8 cellular contexts compared by ENCODE assay signal in genomic region chr13:87677334-87678234, GRCh38. TPM values are rescaled to one million over a fixed set of nuclear protein-coding genes. Genes with fewer than 3 reads are reported as not detected.
DNase-seq lines count a peak whose midpoint lies in the region; ATAC-seq and TF ChIP-seq lines count a peak whose summit lies in the region.

No MANE protein-coding gene starts in this region.

- H3K36me3 Mint-ChIP-seq in activated T-cell treated with anti-CD3 and anti-CD28 coated beads, Interleukin-2, amount 50 U/mL, for 24 hours (ENCODE audit: low read depth), result no peaks in the 10 kb centered on the region

- H3K9ac ChIP-seq in rectal smooth muscle tissue (ENCODE audit: low read length), result no peak overlapping the region

- H3K9me3 ChIP-seq in left ventricle myocardium inferior (replicated peaks), result no peaks in the 10 kb centered on the region

- peaks cover 4% of the 10 kb centered on the region for H3K9me3 Mint-ChIP-seq in activated T-cell treated with anti-CD3 and anti-CD28 coated beads, Interleukin-2, amount 50 U/mL, for 24 hours

- H3K36me3 ChIP-seq in left ventricle myocardium inferior, result no peaks in the 10 kb centered on the region
- no peaks in the 10 kb centered on the region for H3K36me3 ChIP-seq in rectal smooth muscle tissue (ENCODE audit: control insufficient read depth, insufficient read depth, low read length)

- H3K27me3 ChIP-seq in HL-60 (ENCODE audit: insufficient read depth, poor library complexity, severe bottlenecking) (peaks cover 58% of the 10 kb centered on the region), left ventricle myocardium inferior (ENCODE audit: low read depth) (peaks cover 67% of the 10 kb centered on the region), rectal smooth muscle tissue (ENCODE audit: control insufficient read depth, insufficient read depth, low read length) (peaks cover 20% of the 10 kb centered on the region)

- peaks cover 36% of the 10 kb centered on the region for H3K4me1 Mint-ChIP-seq in activated T-cell treated with anti-CD3 and anti-CD28 coated beads, Interleukin-2, amount 50 U/mL, for 24 hours (ENCODE audit: low read depth)

- H3K4me1 ChIP-seq in left ventricle myocardium inferior (peaks cover 31% of the 10 kb centered on the region), rectal smooth muscle tissue (ENCODE audit: control insufficient read depth, insufficient read depth, low read length) (peaks cover 5% of the 10 kb centered on the region)

- no peak for ATAC-seq in GM21576 (IDR thresholded peaks at IDR 0.05; ENCODE audit: unreplicated experiment)

- TF ChIP-seq CTCF in HL-60 (IDR thresholded peaks at IDR 0.05; ENCODE audit: insufficient read depth, low read length) (no peak), left ventricle myocardium inferior (IDR thresholded peaks at IDR 0.05; ENCODE audit: borderline replicate concordance) (no peak)

- H3K4me3 Mint-ChIP-seq in activated T-cell treated with anti-CD3 and anti-CD28 coated beads, Interleukin-2, amount 50 U/mL, for 24 hours, result peak overlapping the region; percentile 60

- intact Hi-C loops in left ventricle myocardium inferior (cut with micrococcal nuclease), result no loop called here

- H3K27ac ChIP-seq in HL-60 (replicated peaks) (no peak overlapping the region), left ventricle myocardium inferior (replicated peaks) (no peak overlapping the region), rectal smooth muscle tissue (ENCODE audit: low read depth, low read length) (no peak overlapping the region)

- DNase-seq in A172 (ENCODE audit: low spot score) (peak; percentile 18), HL-60 (ENCODE audit: low read depth in 1 of 2, low spot score in 1 of 2) (no peak), left ventricle myocardium inferior (no peak), cortex of kidney (lab: John Stamatoyannopoulos, UW) (no peak)
- DNase-seq in activated T-cell treated with anti-CD3 and anti-CD28 coated beads, Interleukin-2, amount 50 U/mL, for 24 hours, result peak; percentile 58
- no peak for DNase-seq in stimulated activated CD4-positive, alpha-beta T cell treated with anti-CD3 and anti-CD28 coated beads, Interleukin-2, amount 100 ng/mL, for 48 hours

- no peak overlapping the region for H3K27ac Mint-ChIP-seq in activated T-cell treated with anti-CD3 and anti-CD28 coated beads, Interleukin-2, amount 50 U/mL, for 24 hours

- peaks cover 67% of the 10 kb centered on the region for H3K27me3 Mint-ChIP-seq in activated T-cell treated with anti-CD3 and anti-CD28 coated beads, Interleukin-2, amount 50 U/mL, for 24 hours

- H3K4me3 ChIP-seq in HL-60 (replicated peaks; ENCODE audit: insufficient read depth, low read length) (peak overlapping the region; percentile 33), left ventricle myocardium inferior (peak overlapping the region; percentile 64), rectal smooth muscle tissue (ENCODE audit: low read length) (peak overlapping the region; percentile 58)

RNA-seq across cellular contexts. Expression of gene SLITRK5, which starts 6.4 kb away (rescaled TPM):
- total RNA-seq in A172 (2014; rRNA removed; shearing (Covaris generic)), result 0.57 and 0.69 TPM in 2 replicates
- 0.03 TPM for total RNA-seq in left ventricle myocardium inferior

Comparison
In these comparisons a context has a peak if more than half of its experiments do, and no peak if none do; other contexts are left out.
1. DNase-seq: peak in A172 (single experiment) and activated T-cell treated with anti-CD3 and anti-CD28 coated beads, Interleukin-2, amount 50 U/mL, for 24 hours (single experiment); none in HL-60 (0 of 2), left ventricle myocardium inferior (single experiment), cortex of kidney (single experiment) and stimulated activated CD4-positive, alpha-beta T cell treated with anti-CD3 and anti-CD28 coated beads, Interleukin-2, amount 100 ng/mL, for 48 hours (0 of 2).
2. Peak in every context shown above with its lines, with median percentiles within 50 percentile points of each other: H3K4me3 ChIP-seq.